In the genomic region with DNA sequence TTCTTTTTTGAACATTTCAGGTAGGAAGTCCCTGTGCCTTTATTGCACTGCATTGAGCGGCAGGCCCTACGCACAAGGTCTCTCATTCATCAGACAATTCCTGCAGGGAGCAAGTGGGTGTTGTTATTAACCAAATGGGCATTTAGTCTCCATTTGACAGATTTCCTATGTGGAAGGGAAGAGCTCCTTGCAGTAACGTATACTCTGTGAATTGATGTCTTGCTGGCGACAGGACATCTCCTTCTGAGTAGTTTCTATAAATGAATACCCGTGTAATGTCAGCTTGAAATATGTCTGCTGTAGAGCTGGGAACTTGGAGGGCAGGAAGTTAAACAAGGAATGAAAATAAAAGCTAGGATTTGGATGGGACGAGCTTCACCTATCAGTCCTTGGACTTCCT, we compare ENCODE assay signal across 25 cellular contexts. TPM values are rescaled to one million over a fixed set of nuclear protein-coding genes. Genes with fewer than 3 reads are reported as not detected.
"Had no signal": no experiment of that assay in that cellular context is flagged by ENCODE, and none has a peak within 500 bp of the region (broad histone marks: within the 10 kb centered on the region; RNA-seq: fewer than 3 reads in every experiment).

No MANE protein-coding gene starts in this region.

- H3K27me3 ChIP-seq: brain microvascular endothelial cell, SJCRH30 had no signal

- H3K4me3 ChIP-seq: SJCRH30, SK-N-MC had no signal

- H3K36me3 ChIP-seq: brain microvascular endothelial cell, SJCRH30 had no signal

- ATAC-seq: activated naive CD4-positive, alpha-beta T cell treated with anti-CD3 and anti-CD28 coated beads, Interleukin-2, amount 50 U/mL, for 72 hours; Panc1 had no signal

- H3K4me1 ChIP-seq: SJCRH30 had no signal

- H3K4me3 Mint-ChIP-seq: activated naive CD4-positive, alpha-beta T cell treated with anti-CD3 and anti-CD28 coated beads for 36 hours; activated T-helper 1 cell treated with anti-CD3 and anti-CD28 coated beads, Interleukin-12 subunit alpha, Interleukin-12 subunit beta, Interleukin-2, Interleukin-4 antibody, amounts not matched to agents 30 ng/mL and 10 ng/mL and 1 ng/mL, durations not matched to agents 14 hours and 24 hours and 36 hours; central memory CD8-positive, alpha-beta T cell had no signal

- H3K27ac ChIP-seq: brain microvascular endothelial cell, SJCRH30, SK-N-MC had no signal

- H3K27ac Mint-ChIP-seq: activated naive CD4-positive, alpha-beta T cell treated with anti-CD3 and anti-CD28 coated beads for 36 hours; activated naive CD4-positive, alpha-beta T cell treated with anti-CD3 and anti-CD28 coated beads, Interleukin-2, amount 50 U/mL, for 72 hours; activated T-helper 1 cell treated with anti-CD3 and anti-CD28 coated beads, Interleukin-12 subunit alpha, Interleukin-12 subunit beta, Interleukin-2, Interleukin-4 antibody, amounts not matched to agents 30 ng/mL and 10 ng/mL and 1 ng/mL, durations not matched to agents 14 hours and 24 hours and 36 hours had no signal

- FAIRE-seq: TTC549 had no signal

- DNase-seq: activated CD4-positive, alpha-beta T cell treated with anti-CD3 and anti-CD28 coated beads for 4 hours; activated CD4-positive, alpha-beta T cell treated with anti-CD3 and anti-CD28 coated beads, Interleukin-2, amount 50 U/mL, for 1 hour; activated CD8-positive, alpha-beta memory T cell treated with anti-CD3 and anti-CD28 coated beads, Interleukin-2, amount 50 U/mL, for 4 hours; activated gamma-delta T cell treated with Interleukin-2 at 50 U/mL for 16 hours; activated naive CD4-positive, alpha-beta T cell treated with anti-CD3 and anti-CD28 coated beads for 36 hours; activated T-cell treated with anti-CD3 and anti-CD28 coated beads for 4 hours; amniotic stem cell; aorta; brain microvascular endothelial cell; Karpas-422; KBM-7; NCI-H1105; NCI-H1417 treated with DMSO at 0.1 percent for 48 hours; NCI-H1930; NCI-H345; NCI-H524 treated with DMSO at 0.1 percent for 48 hours; SHP77; SJCRH30; T1000 had no signal

- H3K9me3 Mint-ChIP-seq: activated naive CD4-positive, alpha-beta T cell treated with anti-CD3 and anti-CD28 coated beads for 36 hours; activated T-helper 1 cell treated with anti-CD3 and anti-CD28 coated beads, Interleukin-12 subunit alpha, Interleukin-12 subunit beta, Interleukin-2, Interleukin-4 antibody, amounts not matched to agents 30 ng/mL and 10 ng/mL and 1 ng/mL, durations not matched to agents 14 hours and 24 hours and 36 hours; central memory CD8-positive, alpha-beta T cell had no signal

- H3K9me3 ChIP-seq: SJCRH30 had no signal

- H3K27me3 Mint-ChIP-seq: central memory CD8-positive, alpha-beta T cell had no signal

RNA-seq across cellular contexts. Expression of gene OR5B21, which starts 3.7 kb away (rescaled TPM):
- polyA plus RNA-seq: aorta had no signal
